In genomic region chr13:27919934-27920676, GRCh38 we compare ENCODE assay signal across 8 cellular contexts. TPM values are rescaled to one million over a fixed set of nuclear protein-coding genes. Genes with fewer than 3 reads are reported as not detected.
A peak's percentile ranks its signal among the peaks of the same experiment; 100 is the strongest.
DNase-seq lines count a peak whose midpoint lies in the region; ATAC-seq and TF ChIP-seq lines count a peak whose summit lies in the region.

PDX1 (plus strand) TSS chr13:27920000; CDS start chr13:27920139, 139 bp downstream.

- intact Hi-C loops in dendritic cell treated with granulocyte-macrophage colony-stimulating factor and Interleukin-4, amounts not matched to agents 40 ng/mL and 50 ng/mL, for 4 days (cut with micrococcal nuclease), result no loop called here
- intact Hi-C loops in natural killer cell (cut with micrococcal nuclease), result no loop called here

- peak within 1 kb of the TSS; percentile 48 for H2AFZ ChIP-seq in DND-41 (ENCODE audit: low read depth, low read length)

- no peaks in the 10 kb centered on the region for H4K20me1 ChIP-seq in DND-41 (ENCODE audit: insufficient read depth, low read length)

- H3K9ac ChIP-seq in DND-41 (ENCODE audit: low read depth, low read length), result peak within 1 kb of the TSS; percentile 45

- in situ Hi-C loops in HAP-1 (cut with MboI; ENCODE audit: low sequenced_read_pairs), result no loop called here

- peaks cover 95% of the 10 kb centered on the region for H3K27me3 Mint-ChIP-seq in dendritic cell treated with granulocyte-macrophage colony-stimulating factor and Interleukin-4, amounts not matched to agents 40 ng/mL and 50 ng/mL, for 4 days
- H3K27me3 Mint-ChIP-seq in natural killer cell (ENCODE audit: low read depth in 2 of 2), result peaks cover 63 to 74% of the 10 kb centered on the region in 2 donors

- no peaks in the 10 kb centered on the region for H3K9me3 ChIP-seq in DND-41 (ENCODE audit: insufficient read depth, low read length, severe bottlenecking)
- H3K9me3 ChIP-seq in HAP-1, result 0 out of 2 replicates have a peak, but pooled peaks cover 3% of the 10 kb centered on the region

- no peak within 1 kb of the TSS for H3K27ac Mint-ChIP-seq in dendritic cell treated with granulocyte-macrophage colony-stimulating factor and Interleukin-4, amounts not matched to agents 40 ng/mL and 50 ng/mL, for 4 days
- H3K27ac Mint-ChIP-seq in natural killer cell, result no peak within 1 kb of the TSS

- H3K36me3 Mint-ChIP-seq in dendritic cell treated with granulocyte-macrophage colony-stimulating factor and Interleukin-4, amounts not matched to agents 40 ng/mL and 50 ng/mL, for 4 days (ENCODE audit: low read depth), result no peaks in the 10 kb centered on the region
- H3K36me3 Mint-ChIP-seq in natural killer cell, result no peaks in the 10 kb centered on the region

- peak within 1 kb of the TSS; percentile 59 for H3K4me2 ChIP-seq in DND-41 (ENCODE audit: insufficient read depth, low read length)

- H3K36me3 ChIP-seq in DND-41 (ENCODE audit: insufficient read depth, low read length), result no peaks in the 10 kb centered on the region
- H3K36me3 ChIP-seq in HAP-1 (replicated peaks), result no peaks in the 10 kb centered on the region

- H3K27me3 ChIP-seq in DND-41 (ENCODE audit: insufficient read depth, low read length, poor library complexity) (no peaks in the 10 kb centered on the region), HAP-1 (ENCODE audit: low read depth) (no peaks in the 10 kb centered on the region)

- no peak within 1 kb of the TSS for H3K27ac ChIP-seq in DND-41 (ENCODE audit: low read length)

- TF ChIP-seq CTCF in DND-41 (IDR thresholded peaks at IDR 0.05; ENCODE audit: borderline replicate concordance, extremely low read depth, low read length, poor library complexity, severe bottlenecking), result no peak
- no peak for TF ChIP-seq CTCF in natural killer cell (IDR thresholded peaks at IDR 0.05)

- peak within 1 kb of the TSS in 1 of 2 experiments; percentile 53; a peak in 2 of 4 replicates for H3K4me3 ChIP-seq in DND-41 (ENCODE audit: low read depth in 1 of 2, low read length in 2 of 2)
- H3K4me3 ChIP-seq in HAP-1, result no peak within 1 kb of the TSS

- H3K4me1 ChIP-seq in DND-41 (ENCODE audit: insufficient read depth, low read length) (peaks cover 13% of the 10 kb centered on the region), HAP-1 (no peaks in the 10 kb centered on the region)

- no peaks in the 10 kb centered on the region for H3K9me3 Mint-ChIP-seq in dendritic cell treated with granulocyte-macrophage colony-stimulating factor and Interleukin-4, amounts not matched to agents 40 ng/mL and 50 ng/mL, for 4 days
- no peaks in the 10 kb centered on the region for H3K9me3 Mint-ChIP-seq in natural killer cell

- peaks cover 38% of the 10 kb centered on the region for H3K4me1 Mint-ChIP-seq in dendritic cell treated with granulocyte-macrophage colony-stimulating factor and Interleukin-4, amounts not matched to agents 40 ng/mL and 50 ng/mL, for 4 days (ENCODE audit: low read depth)
- H3K4me1 Mint-ChIP-seq in natural killer cell, result peaks cover 16 to 29% of the 10 kb centered on the region in 2 donors

- H3K79me2 ChIP-seq in DND-41 (ENCODE audit: insufficient read depth, low read length), result no peaks in the 10 kb centered on the region

- DNase-seq in DND-41 (no peak), HuH-7.5 (ENCODE audit: low spot score) (peak; percentile 83), natural killer cell (no peak), HAP-1 (ENCODE audit: low spot score in 2 of 2) (no peak), NCI-H1436 treated with DMSO at 0.1 percent for 48 hours (lab: John Stamatoyannopoulos, UW) (no peak)
- DNase-seq in effector CD4-positive, alpha-beta T cell, result no peak

- ATAC-seq in DND-41 (ENCODE audit: insufficient read depth, low read depth) (no peak), natural killer cell (no peak), HG03039 (IDR thresholded peaks at IDR 0.05; ENCODE audit: unreplicated experiment) (no peak)

- peak within 1 kb of the TSS; percentile 55 for H3K4me3 Mint-ChIP-seq in dendritic cell treated with granulocyte-macrophage colony-stimulating factor and Interleukin-4, amounts not matched to agents 40 ng/mL and 50 ng/mL, for 4 days
- peak within 1 kb of the TSS; percentile 69 for H3K4me3 Mint-ChIP-seq in natural killer cell

RNA-seq across cellular contexts. Expression of gene PDX1, which starts in this region (rescaled TPM):
- total RNA-seq in natural killer cell, result not detected
